1 cellular context compared by ENCODE assay signal in genomic region chr10:121597504-121598241, GRCh38.
TF ChIP-seq lines count a peak whose summit lies in the region.

No MANE protein-coding gene starts in this region.

TF ChIP-seq in WTC11, 78 proteins besides CTCF, POLR2A, EP300 and RAD21 (continued from another document):
- peak; percentile 57; the same call in 1 of the 2 replicates for TF ChIP-seq ARID4B (CRISPR knock-in tag; IDR thresholded peaks at IDR 0.05; ENCODE audit: borderline replicate concordance)
- peak; percentile 60 for TF ChIP-seq HMGXB4 (CRISPR knock-in tag; IDR thresholded peaks at IDR 0.05)
- TF ChIP-seq ZBTB43 (CRISPR knock-in tag; IDR thresholded peaks at IDR 0.05), result peak; percentile 69; the same call in 1 of the 2 replicates
- TF ChIP-seq TCF7 (CRISPR knock-in tag; IDR thresholded peaks at IDR 0.05; ENCODE audit: low read depth), result 0 out of 2 replicates have a peak, but pooled peaks have one; percentile 8
- no peak for TF ChIP-seq ESRRA (CRISPR knock-in tag; IDR thresholded peaks at IDR 0.05; ENCODE audit: borderline replicate concordance)
